1 cellular context compared by ENCODE assay signal in genomic region chr6:161838306-161839035, GRCh38.
TF ChIP-seq lines count a peak whose summit lies in the region.

No MANE protein-coding gene starts in this region.

TF ChIP-seq in HepG2, 621 proteins besides CTCF, POLR2A, EP300 and RAD21 (continued from another document and continues in another):
- TF ChIP-seq FOXK1 (CRISPR knock-in tag; IDR thresholded peaks at IDR 0.05; ENCODE audit: borderline replicate concordance, low read depth) (no peak), ZBTB49 (CRISPR knock-in tag; IDR thresholded peaks at IDR 0.05; ENCODE audit: borderline replicate concordance) (no peak), JUND (CRISPR knock-in tag; IDR thresholded peaks at IDR 0.05) (no peak), JDP2 (CRISPR knock-in tag; IDR thresholded peaks at IDR 0.05; ENCODE audit: borderline replicate concordance) (no peak), IKZF4 (CRISPR knock-in tag; IDR thresholded peaks at IDR 0.05; ENCODE audit: borderline replicate concordance, low read depth, not compliant biosample characterization) (no peak), ZNF878 (CRISPR knock-in tag; IDR thresholded peaks at IDR 0.05) (peak; percentile 61; the same call in 1 of the 2 replicates), PCBP2 (optimal IDR thresholded peaks at IDR 0.05; ENCODE audit: low read depth, low read length, poor library complexity, severe bottlenecking) (no peak), ZKSCAN1 (IDR thresholded peaks at IDR 0.05; ENCODE audit: low read length) (no peak), MXD3 (CRISPR knock-in tag; IDR thresholded peaks at IDR 0.05) (no peak), ZBTB7A (CRISPR knock-in tag; IDR thresholded peaks at IDR 0.05) (no peak), THRA (CRISPR knock-in tag; IDR thresholded peaks at IDR 0.05; ENCODE audit: borderline replicate concordance) (no peak), E2F5 (CRISPR knock-in tag; conservative IDR thresholded peaks at IDR 0.05) (no peak), CHD4 (IDR thresholded peaks at IDR 0.05; ENCODE audit: borderline replicate concordance, low read length) (peak; percentile 80), NCOA2 (CRISPR knock-in tag; IDR thresholded peaks at IDR 0.05) (peak; percentile 69), TCF12 (IDR thresholded peaks at IDR 0.05) (no peak), TCF12 (CRISPR knock-in tag; IDR thresholded peaks at IDR 0.05) (no peak), ZNF674 (CRISPR knock-in tag; IDR thresholded peaks at IDR 0.05; ENCODE audit: low read depth) (no peak), HNF4A (CRISPR knock-in tag; IDR thresholded peaks at IDR 0.05) (peak; percentile 91), MED1 (CRISPR knock-in tag; IDR thresholded peaks at IDR 0.05) (peak; percentile 45; the same call in 1 of the 2 replicates), TBX3 (IDR thresholded peaks at IDR 0.05; ENCODE audit: borderline replicate concordance) (no peak), FUBP1 (CRISPR knock-in tag; IDR thresholded peaks at IDR 0.05; ENCODE audit: borderline replicate concordance) (no peak), TP53 (CRISPR knock-in tag; conservative IDR thresholded peaks at IDR 0.05) (no peak), ZNF615 (CRISPR knock-in tag; IDR thresholded peaks at IDR 0.05; ENCODE audit: borderline replicate concordance) (no peak), TAF15 (IDR thresholded peaks at IDR 0.05; ENCODE audit: low read depth, low read length, poor library complexity, severe bottlenecking) (no peak), ZNF672 (CRISPR knock-in tag; IDR thresholded peaks at IDR 0.05) (no peak), AGO2 (optimal IDR thresholded peaks at IDR 0.05; ENCODE audit: low read depth, low read length) (no peak), CREM (IDR thresholded peaks at IDR 0.05) (no peak), CREM (CRISPR knock-in tag; IDR thresholded peaks at IDR 0.05) (no peak), TCF7L2 (IDR thresholded peaks at IDR 0.05; ENCODE audit: low read depth, low read length) (no peak), IRF2 (CRISPR knock-in tag; IDR thresholded peaks at IDR 0.05) (no peak)
- TF ChIP-seq, protein P1, sequence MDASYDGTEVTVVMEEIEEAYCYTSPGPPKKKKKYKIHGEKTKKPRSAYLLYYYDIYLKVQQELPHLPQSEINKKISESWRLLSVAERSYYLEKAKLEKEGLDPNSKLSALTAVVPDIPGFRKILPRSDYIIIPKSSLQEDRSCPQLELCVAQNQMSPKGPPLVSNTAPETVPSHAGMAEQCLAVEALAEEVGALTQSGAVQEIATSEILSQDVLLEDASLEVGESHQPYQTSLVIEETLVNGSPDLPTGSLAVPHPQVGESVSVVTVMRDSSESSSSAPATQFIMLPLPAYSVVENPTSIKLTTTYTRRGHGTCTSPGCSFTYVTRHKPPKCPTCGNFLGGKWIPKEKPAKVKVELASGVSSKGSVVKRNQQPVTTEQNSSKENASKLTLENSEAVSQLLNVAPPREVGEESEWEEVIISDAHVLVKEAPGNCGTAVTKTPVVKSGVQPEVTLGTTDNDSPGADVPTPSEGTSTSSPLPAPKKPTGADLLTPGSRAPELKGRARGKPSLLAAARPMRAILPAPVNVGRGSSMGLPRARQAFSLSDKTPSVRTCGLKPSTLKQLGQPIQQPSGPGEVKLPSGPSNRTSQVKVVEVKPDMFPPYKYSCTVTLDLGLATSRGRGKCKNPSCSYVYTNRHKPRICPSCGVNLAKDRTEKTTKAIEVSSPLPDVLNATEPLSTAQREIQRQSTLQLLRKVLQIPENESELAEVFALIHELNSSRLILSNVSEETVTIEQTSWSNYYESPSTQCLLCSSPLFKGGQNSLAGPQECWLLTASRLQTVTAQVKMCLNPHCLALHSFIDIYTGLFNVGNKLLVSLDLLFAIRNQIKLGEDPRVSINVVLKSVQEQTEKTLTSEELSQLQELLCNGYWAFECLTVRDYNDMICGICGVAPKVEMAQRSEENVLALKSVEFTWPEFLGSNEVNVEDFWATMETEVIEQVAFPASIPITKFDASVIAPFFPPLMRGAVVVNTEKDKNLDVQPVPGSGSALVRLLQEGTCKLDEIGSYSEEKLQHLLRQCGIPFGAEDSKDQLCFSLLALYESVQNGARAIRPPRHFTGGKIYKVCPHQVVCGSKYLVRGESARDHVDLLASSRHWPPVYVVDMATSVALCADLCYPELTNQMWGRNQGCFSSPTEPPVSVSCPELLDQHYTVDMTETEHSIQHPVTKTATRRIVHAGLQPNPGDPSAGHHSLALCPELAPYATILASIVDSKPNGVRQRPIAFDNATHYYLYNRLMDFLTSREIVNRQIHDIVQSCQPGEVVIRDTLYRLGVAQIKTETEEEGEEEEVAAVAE (CRISPR knock-in tag; IDR thresholded peaks at IDR 0.05; ENCODE audit: borderline replicate concordance): no peak
- TF ChIP-seq, protein P2, sequence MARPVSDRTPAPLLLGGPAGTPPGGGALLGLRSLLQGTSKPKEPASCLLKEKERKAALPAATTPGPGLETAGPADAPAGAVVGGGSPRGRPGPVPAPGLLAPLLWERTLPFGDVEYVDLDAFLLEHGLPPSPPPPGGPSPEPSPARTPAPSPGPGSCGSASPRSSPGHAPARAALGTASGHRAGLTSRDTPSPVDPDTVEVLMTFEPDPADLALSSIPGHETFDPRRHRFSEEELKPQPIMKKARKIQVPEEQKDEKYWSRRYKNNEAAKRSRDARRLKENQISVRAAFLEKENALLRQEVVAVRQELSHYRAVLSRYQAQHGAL (CRISPR knock-in tag; IDR thresholded peaks at IDR 0.05; ENCODE audit: not compliant biosample characterization): no peak
- TF ChIP-seq, protein P3, sequence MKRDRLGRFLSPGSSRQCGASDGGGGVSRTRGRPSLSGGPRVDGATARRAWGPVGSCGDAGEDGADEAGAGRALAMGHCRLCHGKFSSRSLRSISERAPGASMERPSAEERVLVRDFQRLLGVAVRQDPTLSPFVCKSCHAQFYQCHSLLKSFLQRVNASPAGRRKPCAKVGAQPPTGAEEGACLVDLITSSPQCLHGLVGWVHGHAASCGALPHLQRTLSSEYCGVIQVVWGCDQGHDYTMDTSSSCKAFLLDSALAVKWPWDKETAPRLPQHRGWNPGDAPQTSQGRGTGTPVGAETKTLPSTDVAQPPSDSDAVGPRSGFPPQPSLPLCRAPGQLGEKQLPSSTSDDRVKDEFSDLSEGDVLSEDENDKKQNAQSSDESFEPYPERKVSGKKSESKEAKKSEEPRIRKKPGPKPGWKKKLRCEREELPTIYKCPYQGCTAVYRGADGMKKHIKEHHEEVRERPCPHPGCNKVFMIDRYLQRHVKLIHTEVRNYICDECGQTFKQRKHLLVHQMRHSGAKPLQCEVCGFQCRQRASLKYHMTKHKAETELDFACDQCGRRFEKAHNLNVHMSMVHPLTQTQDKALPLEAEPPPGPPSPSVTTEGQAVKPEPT (CRISPR knock-in tag; IDR thresholded peaks at IDR 0.05; ENCODE audit: low read depth): no peak
- TF ChIP-seq, protein P4, sequence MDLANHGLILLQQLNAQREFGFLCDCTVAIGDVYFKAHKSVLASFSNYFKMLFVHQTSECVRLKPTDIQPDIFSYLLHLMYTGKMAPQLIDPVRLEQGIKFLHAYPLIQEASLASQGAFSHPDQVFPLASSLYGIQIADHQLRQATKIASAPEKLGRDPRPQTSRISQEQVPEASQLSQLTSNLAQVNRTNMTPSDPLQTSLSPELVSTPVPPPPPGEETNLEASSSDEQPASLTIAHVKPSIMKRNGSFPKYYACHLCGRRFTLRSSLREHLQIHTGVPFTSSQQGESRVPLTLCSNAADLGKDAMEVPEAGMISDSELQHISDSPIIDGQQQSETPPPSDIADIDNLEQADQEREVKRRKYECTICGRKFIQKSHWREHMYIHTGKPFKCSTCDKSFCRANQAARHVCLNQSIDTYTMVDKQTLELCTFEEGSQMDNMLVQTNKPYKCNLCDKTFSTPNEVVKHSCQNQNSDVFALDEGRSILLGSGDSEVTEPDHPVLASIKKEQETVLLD (CRISPR knock-in tag; IDR thresholded peaks at IDR 0.05; ENCODE audit: low read depth): no peak
- TF ChIP-seq, protein P5, sequence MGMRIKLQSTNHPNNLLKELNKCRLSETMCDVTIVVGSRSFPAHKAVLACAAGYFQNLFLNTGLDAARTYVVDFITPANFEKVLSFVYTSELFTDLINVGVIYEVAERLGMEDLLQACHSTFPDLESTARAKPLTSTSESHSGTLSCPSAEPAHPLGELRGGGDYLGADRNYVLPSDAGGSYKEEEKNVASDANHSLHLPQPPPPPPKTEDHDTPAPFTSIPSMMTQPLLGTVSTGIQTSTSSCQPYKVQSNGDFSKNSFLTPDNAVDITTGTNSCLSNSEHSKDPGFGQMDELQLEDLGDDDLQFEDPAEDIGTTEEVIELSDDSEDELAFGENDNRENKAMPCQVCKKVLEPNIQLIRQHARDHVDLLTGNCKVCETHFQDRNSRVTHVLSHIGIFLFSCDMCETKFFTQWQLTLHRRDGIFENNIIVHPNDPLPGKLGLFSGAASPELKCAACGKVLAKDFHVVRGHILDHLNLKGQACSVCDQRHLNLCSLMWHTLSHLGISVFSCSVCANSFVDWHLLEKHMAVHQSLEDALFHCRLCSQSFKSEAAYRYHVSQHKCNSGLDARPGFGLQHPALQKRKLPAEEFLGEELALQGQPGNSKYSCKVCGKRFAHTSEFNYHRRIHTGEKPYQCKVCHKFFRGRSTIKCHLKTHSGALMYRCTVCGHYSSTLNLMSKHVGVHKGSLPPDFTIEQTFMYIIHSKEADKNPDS (CRISPR knock-in tag; IDR thresholded peaks at IDR 0.05): no peak
